Comparison of ENCODE assay signal across 10 cellular contexts in genomic region chr17:382644-383533, GRCh38. TPM values are rescaled to one million over a fixed set of nuclear protein-coding genes. Genes with fewer than 3 reads are reported as not detected.
DNase-seq lines count a peak whose midpoint lies in the region; TF ChIP-seq lines count a peak whose summit lies in the region.
"Had no signal": no experiment of that assay in that cellular context is flagged by ENCODE, and none has a peak within 500 bp of the region (broad histone marks: within the 10 kb centered on the region; RNA-seq: fewer than 3 reads in every experiment).

No MANE protein-coding gene starts in this region.

- H3K4me1 Mint-ChIP-seq in Calu3 (ENCODE audit: low read depth, unreplicated experiment) (peaks cover 16% of the 10 kb centered on the region), endodermal cell (peaks cover 6% of the 10 kb centered on the region)

- H3K9me3 ChIP-seq in endodermal cell (ENCODE audit: control insufficient read depth, low read length): no peaks in the 10 kb centered on the region
- H3K9me3 ChIP-seq in osteoblast (ENCODE audit: low read depth, low read length): no peaks in the 10 kb centered on the region

- H3K4me2 ChIP-seq in osteoblast (ENCODE audit: insufficient read depth, low read length): no peak overlapping the region
- H3K4me2 ChIP-seq: KMS-11 had no signal

- H3K79me2 ChIP-seq in osteoblast (ENCODE audit: insufficient read depth, low read length): no peaks in the 10 kb centered on the region

- TF ChIP-seq CTCF in Calu3 (IDR thresholded peaks at IDR 0.05; ENCODE audit: unreplicated experiment): no peak
- no peak for TF ChIP-seq CTCF in endodermal cell (conservative IDR thresholded peaks at IDR 0.05)
- TF ChIP-seq CTCF in osteoblast (IDR thresholded peaks at IDR 0.05; ENCODE audit: extremely low read depth, low read depth, low read length): no peak

- no peak overlapping the region for H3K9ac ChIP-seq in endodermal cell (ENCODE audit: extremely low read depth, low read length, poor library complexity, severe bottlenecking)
- H3K9ac ChIP-seq: KMS-11 had no signal

- H3K9me3 Mint-ChIP-seq in Calu3 (ENCODE audit: low read depth, unreplicated experiment): no peaks in the 10 kb centered on the region
- peaks cover 4% of the 10 kb centered on the region for H3K9me3 Mint-ChIP-seq in endodermal cell

- peaks cover 41% of the 10 kb centered on the region for H3K27me3 ChIP-seq in endodermal cell (ENCODE audit: control insufficient read depth, insufficient read depth, low read length, poor library complexity, severe bottlenecking)
- H3K27me3 ChIP-seq in osteoblast (ENCODE audit: insufficient read depth, low read length): peaks cover 8% of the 10 kb centered on the region

- H3K4me3 Mint-ChIP-seq in Calu3 (ENCODE audit: low read depth, unreplicated experiment) (peak overlapping the region; percentile 69), endodermal cell (no peak overlapping the region)

- no peak overlapping the region for H2AFZ ChIP-seq in osteoblast (ENCODE audit: low read length)

- CTCF ChIA-PET in Calu3 (lab: Charles Lee): no interaction called here

- H3K36me3 ChIP-seq in endodermal cell (ENCODE audit: control insufficient read depth, insufficient read depth, low read length) (no peaks in the 10 kb centered on the region), osteoblast (ENCODE audit: insufficient read depth, low read length) (no peaks in the 10 kb centered on the region)

- H3K4me3 ChIP-seq in endodermal cell (ENCODE audit: low read length) (no peak overlapping the region), osteoblast (ENCODE audit: insufficient read depth, low read length) (no peak overlapping the region)

- H3K4me1 ChIP-seq in endodermal cell (ENCODE audit: control insufficient read depth, insufficient read depth, low read length) (no peaks in the 10 kb centered on the region), osteoblast (ENCODE audit: insufficient read depth, low read length) (no peaks in the 10 kb centered on the region)

- WGBS in endodermal cell (ENCODE audit: insufficient coverage in 1 of 2, insufficient read length in 1 of 2), 2 experiments: 49 to 58% methylated on average over 8 to 13 of the region's 13 CpGs

- peaks cover 24% of the 10 kb centered on the region for H3K27me3 Mint-ChIP-seq in Calu3 (ENCODE audit: unreplicated experiment)
- H3K27me3 Mint-ChIP-seq in endodermal cell (ENCODE audit: insufficient read depth): peaks cover 44% of the 10 kb centered on the region

- no peak for DNase-seq in Calu3
- DNase-seq in NCI-H2227 (lab: John Stamatoyannopoulos, UW; ENCODE audit: unreplicated experiment): peak; percentile 87
- DNase-seq in endodermal cell: peak; percentile 90
- peak; percentile 77 for DNase-seq in osteoblast (ENCODE audit: insufficient read length, low spot score, missing footprints)
- no peak for DNase-seq in NCI-H226
- DNase-seq in NCI-H2029 treated with DMSO at 0.1 percent for 48 hours (lab: John Stamatoyannopoulos, UW): no peak
- no peak for DNase-seq in LoVo (ENCODE audit: low spot score)
- no peak for DNase-seq in D341Med (ENCODE audit: low spot score)
- DNase-seq: activated CD8-positive, alpha-beta memory T cell treated with anti-CD3 and anti-CD28 coated beads, Interleukin-2, amount 50 U/mL, for 48 hours had no signal

- intact Hi-C loops in Calu3 (cut with micrococcal nuclease; ENCODE audit: unreplicated experiment): no loop called here

- H3K36me3 Mint-ChIP-seq in Calu3 (ENCODE audit: insufficient read depth, unreplicated experiment) (peaks cover 11% of the 10 kb centered on the region), endodermal cell (ENCODE audit: low read depth) (peaks cover 4% of the 10 kb centered on the region)

- H3K27ac ChIP-seq in endodermal cell (ENCODE audit: low read depth, low read length): peak overlapping the region; percentile 38
- H3K27ac ChIP-seq in osteoblast (ENCODE audit: low read depth, low read length): no peak overlapping the region
- H3K27ac ChIP-seq: KMS-11 had no signal

- H3K27ac Mint-ChIP-seq in Calu3 (ENCODE audit: unreplicated experiment): no peak overlapping the region
- no peak overlapping the region for H3K27ac Mint-ChIP-seq in endodermal cell

- no peaks in the 10 kb centered on the region for H4K20me1 ChIP-seq in osteoblast (ENCODE audit: insufficient read depth, low read length)

- no TSS peak for BruUV-seq in Calu3 (replicated peaks; lab: Mats Ljungman, UMichigan)

RNA-seq across cellular contexts. Expression of gene RPH3AL, which starts 30.3 kb away (rescaled TPM):
- total RNA-seq in Calu3 (2022) (14.1 and 17.9 TPM in 2 replicates), endodermal cell (10 to 100 TPM; 14.7 to 16.9 TPM), osteoblast (2.9 and 3.2 TPM in 2 replicates)
- 4.1 TPM for polyA plus RNA-seq in endodermal cell (2013, experiment 1 of 2)
- polyA plus RNA-seq in endodermal cell (2013, experiment 2 of 2): 4.6 TPM

Comparison
In these comparisons a context has a peak if more than half of its experiments do, and no peak if none do; other contexts are left out.
1. DNase-seq: peak in NCI-H2227 (single experiment), endodermal cell (single experiment) and osteoblast (single experiment); none in Calu3 (single experiment), NCI-H226 (single experiment), NCI-H2029 treated with DMSO at 0.1 percent for 48 hours (single experiment), LoVo (single experiment) and D341Med (single experiment).